ENCODE assay signal across 4 cellular contexts in genomic region chrX:154611146-154611545, GRCh38. TPM values are rescaled to one million over a fixed set of nuclear protein-coding genes. Genes with fewer than 3 reads are reported as not detected.
"Had no signal": no experiment of that assay in that cellular context is flagged by ENCODE, and none has a peak within 500 bp of the region (broad histone marks: within the 10 kb centered on the region; RNA-seq: fewer than 3 reads in every experiment).

No MANE protein-coding gene starts in this region.

RNA-seq across cellular contexts. Expression of gene CTAG1B, which starts 7.9 kb away (rescaled TPM):
- total RNA-seq: GM23338, H1, H9, HepG2 had no signal

RNA-seq across cellular contexts. Expression of gene CTAG1A, which starts 26.2 kb away (rescaled TPM):
- total RNA-seq: GM23338, H1, H9, HepG2 had no signal

RNA-seq across cellular contexts. Expression of gene CTAG2, which starts 42.2 kb away (rescaled TPM):
- total RNA-seq: H1, H9, HepG2 had no signal
